Comparison of ENCODE assay signal across 1 cellular context in genomic region chr14:55267816-55268215, GRCh38.
TF ChIP-seq lines count a peak whose summit lies in the region.

No MANE protein-coding gene starts in this region.

TF ChIP-seq in IMR-90, 13 proteins besides CTCF, POLR2A, EP300 and RAD21:
- TF ChIP-seq RCOR1 (IDR thresholded peaks at IDR 0.05; ENCODE audit: insufficient replicate concordance, low read length) (no peak), MXI1 (IDR thresholded peaks at IDR 0.05; ENCODE audit: borderline replicate concordance, low read depth, low read length) (no peak), ELK1 (IDR thresholded peaks at IDR 0.05; ENCODE audit: borderline replicate concordance, low read depth, low read length) (no peak), FOS (IDR thresholded peaks at IDR 0.05; ENCODE audit: low read depth, low read length) (no peak), MAZ (IDR thresholded peaks at IDR 0.05; ENCODE audit: borderline replicate concordance, low read depth, low read length) (no peak), MAFK (IDR thresholded peaks at IDR 0.05; ENCODE audit: low read depth, low read length) (no peak), SMC3 (IDR thresholded peaks at IDR 0.05; ENCODE audit: low read depth, low read length) (no peak), CHD1 (IDR thresholded peaks at IDR 0.05; ENCODE audit: low read depth, low read length) (no peak), BHLHE40 (IDR thresholded peaks at IDR 0.05; ENCODE audit: low read depth, low read length) (no peak), NFE2L2 (IDR thresholded peaks at IDR 0.05; ENCODE audit: low read depth, low read length) (no peak), CEBPB (IDR thresholded peaks at IDR 0.05; ENCODE audit: low read depth, low read length) (no peak), RFX5 (IDR thresholded peaks at IDR 0.05; ENCODE audit: low read depth, low read length) (no peak)
- TF ChIP-seq, protein P1, sequence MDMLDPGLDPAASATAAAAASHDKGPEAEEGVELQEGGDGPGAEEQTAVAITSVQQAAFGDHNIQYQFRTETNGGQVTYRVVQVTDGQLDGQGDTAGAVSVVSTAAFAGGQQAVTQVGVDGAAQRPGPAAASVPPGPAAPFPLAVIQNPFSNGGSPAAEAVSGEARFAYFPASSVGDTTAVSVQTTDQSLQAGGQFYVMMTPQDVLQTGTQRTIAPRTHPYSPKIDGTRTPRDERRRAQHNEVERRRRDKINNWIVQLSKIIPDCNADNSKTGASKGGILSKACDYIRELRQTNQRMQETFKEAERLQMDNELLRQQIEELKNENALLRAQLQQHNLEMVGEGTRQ (IDR thresholded peaks at IDR 0.05; ENCODE audit: low read depth, low read length): no peak
